20 cellular contexts compared by ENCODE assay signal in genomic region chr4:123830920-123831319, GRCh38.
DNase-seq lines count a peak whose midpoint lies in the region; ATAC-seq and TF ChIP-seq lines count a peak whose summit lies in the region.
"Had no signal": no experiment of that assay in that cellular context is flagged by ENCODE, and none has a peak within 500 bp of the region (broad histone marks: within the 10 kb centered on the region; RNA-seq: fewer than 3 reads in every experiment).

No MANE protein-coding gene starts in this region.

- POLR2A ChIA-PET in MCF 10A (lab: Yijun Ruan, JAX), result interaction anchor here (0.6 kb wide), 1 partner anchor 13 kb away, joined by 3 read pairs; no protein-coding TSS in a partner anchor

- H3K4me3 ChIP-seq in mammary epithelial cell (replicated peaks in 1 of 3; ENCODE audit: insufficient read depth in 1 of 3, low read depth in 2 of 3, low read length in 3 of 3) (no peak overlapping the region), fibroblast of lung (replicated peaks in 1 of 4; ENCODE audit: control extremely low read depth in 1 of 4, insufficient read depth in 1 of 4, low read depth in 3 of 4, low read length in 4 of 4) (no peak overlapping the region), subcutaneous abdominal adipose tissue (ENCODE audit: low read depth in 1 of 5, low read length in 5 of 5) (no peak overlapping the region), dorsolateral prefrontal cortex (no peak overlapping the region)
- H3K4me3 ChIP-seq: right lobe of liver had no signal

- peaks cover 47% of the 10 kb centered on the region for H3K4me1 Mint-ChIP-seq in MCF 10A (ENCODE audit: insufficient read depth, unreplicated experiment)
- peaks cover 48% of the 10 kb centered on the region for H3K4me1 Mint-ChIP-seq in neural crest cell
- no peaks in the 10 kb centered on the region for H3K4me1 Mint-ChIP-seq in natural killer cell treated with Interleukin-12 subunit alpha and Interleukin-12 subunit beta and Interleukin-15 and Interleukin-18, amount 100 ng/mL, for 72 hours (ENCODE audit: low read depth in 2 of 2)
- H3K4me1 Mint-ChIP-seq: naive thymus-derived CD4-positive, alpha-beta T cell had no signal

- H3K27ac Mint-ChIP-seq in MCF 10A (ENCODE audit: low read depth, unreplicated experiment) (peak overlapping the region; percentile 96), neural crest cell (ENCODE audit: unreplicated experiment) (peak overlapping the region; percentile 79)
- no peak overlapping the region for H3K27ac Mint-ChIP-seq in natural killer cell treated with Interleukin-12 subunit alpha and Interleukin-12 subunit beta and Interleukin-15 and Interleukin-18, amount 100 ng/mL, for 72 hours
- H3K27ac Mint-ChIP-seq: CD14-positive monocyte; naive thymus-derived CD4-positive, alpha-beta T cell; type B pancreatic cell had no signal

- H3K4me2 ChIP-seq in mammary epithelial cell (ENCODE audit: insufficient read depth, low read depth, low read length) (no peak overlapping the region), fibroblast of lung (ENCODE audit: extremely low read depth, insufficient read depth, low read length) (no peak overlapping the region)

- no peak overlapping the region for H2AFZ ChIP-seq in mammary epithelial cell (ENCODE audit: low read depth, low read length)
- no peak overlapping the region for H2AFZ ChIP-seq in fibroblast of lung (ENCODE audit: low read length)

- DNase-seq in MCF 10A (ENCODE audit: unreplicated experiment), result no peak
- no peak for DNase-seq in mammary epithelial cell
- no peak for DNase-seq in fibroblast of lung (ENCODE audit: low read depth in 2 of 2)
- peak; percentile 4 for DNase-seq in neural crest cell (ENCODE audit: low read depth, low spot score)
- no peak for DNase-seq in natural killer cell treated with Interleukin-12 subunit alpha and Interleukin-12 subunit beta and Interleukin-15 and Interleukin-18, amount 100 ng/mL, for 72 hours (ENCODE audit: low spot score)
- DNase-seq in dorsolateral prefrontal cortex, result no peak
- no peak for DNase-seq in HUDEP-2 (lab: John Stamatoyannopoulos, UW; ENCODE audit: unreplicated experiment in 76 of 76)
- DNase-seq: 8988T; activated gamma-delta T cell; anterior cingulate cortex; dermis blood vessel endothelial cell; DMS79; naive thymus-derived CD4-positive, alpha-beta T cell; NCI-H446 treated with DMSO at 0.1 percent for 48 hours; right lobe of liver; T-helper 9 cell had no signal

- no peak overlapping the region for H3K4me3 Mint-ChIP-seq in MCF 10A (ENCODE audit: unreplicated experiment)
- H3K4me3 Mint-ChIP-seq in neural crest cell, result peak overlapping the region; percentile 19
- no peak overlapping the region for H3K4me3 Mint-ChIP-seq in natural killer cell treated with Interleukin-12 subunit alpha and Interleukin-12 subunit beta and Interleukin-15 and Interleukin-18, amount 100 ng/mL, for 72 hours
- H3K4me3 Mint-ChIP-seq: CD14-positive monocyte; naive thymus-derived CD4-positive, alpha-beta T cell; type B pancreatic cell had no signal

- no peak for ATAC-seq in natural killer cell treated with Interleukin-12 subunit alpha and Interleukin-12 subunit beta and Interleukin-15 and Interleukin-18, amount 100 ng/mL, for 72 hours
- ATAC-seq: esophagus mucosa; naive thymus-derived CD4-positive, alpha-beta T cell; right lobe of liver had no signal

- H3K36me3 ChIP-seq in mammary epithelial cell (ENCODE audit: insufficient read depth, low read length) (no peaks in the 10 kb centered on the region), fibroblast of lung (ENCODE audit: control insufficient read depth, insufficient read depth, low read length) (no peaks in the 10 kb centered on the region), subcutaneous abdominal adipose tissue (ENCODE audit: control insufficient read depth in 5 of 5, insufficient read depth in 5 of 5, low read length in 5 of 5) (no peaks in the 10 kb centered on the region)
- H3K36me3 ChIP-seq: right lobe of liver had no signal

- no TSS peak for BruUV-seq in MCF 10A (replicated peaks; lab: Mats Ljungman, UMichigan)
- BruUV-seq in mammary epithelial cell (replicated peaks; lab: Mats Ljungman, UMichigan), result no TSS peak

- peaks cover 8% of the 10 kb centered on the region for H3K9me3 Mint-ChIP-seq in MCF 10A (ENCODE audit: unreplicated experiment)
- peaks cover 6% of the 10 kb centered on the region for H3K9me3 Mint-ChIP-seq in neural crest cell
- peaks cover 5% of the 10 kb centered on the region for H3K9me3 Mint-ChIP-seq in natural killer cell treated with Interleukin-12 subunit alpha and Interleukin-12 subunit beta and Interleukin-15 and Interleukin-18, amount 100 ng/mL, for 72 hours

- in situ Hi-C loops in mammary epithelial cell (cut with MboI; ENCODE audit: low sequenced_read_pairs in 2 of 2), result no loop called here

- H3K27me3 Mint-ChIP-seq in MCF 10A (ENCODE audit: insufficient read depth, unreplicated experiment) (no peaks in the 10 kb centered on the region), neural crest cell (ENCODE audit: low read depth) (no peaks in the 10 kb centered on the region)
- H3K27me3 Mint-ChIP-seq in natural killer cell treated with Interleukin-12 subunit alpha and Interleukin-12 subunit beta and Interleukin-15 and Interleukin-18, amount 100 ng/mL, for 72 hours, result peaks cover 2 to 5% of the 10 kb centered on the region in 2 donors

- H3K4me1 ChIP-seq in mammary epithelial cell (ENCODE audit: insufficient read depth, low read length), result peaks cover 41% of the 10 kb centered on the region
- peaks cover 18% of the 10 kb centered on the region for H3K4me1 ChIP-seq in fibroblast of lung (ENCODE audit: control insufficient read depth, extremely low read depth, insufficient read depth, low read length)
- peaks cover 0 to 5% (median 2%) of the 10 kb centered on the region in 5 donors for H3K4me1 ChIP-seq in subcutaneous abdominal adipose tissue (ENCODE audit: control insufficient read depth in 5 of 5, insufficient read depth in 5 of 5, low read length in 5 of 5)
- H3K4me1 ChIP-seq: right lobe of liver had no signal

- H4K20me1 ChIP-seq in mammary epithelial cell (ENCODE audit: insufficient read depth, low read length), result no peaks in the 10 kb centered on the region
- no peaks in the 10 kb centered on the region for H4K20me1 ChIP-seq in fibroblast of lung (ENCODE audit: control insufficient read depth, extremely low read depth, insufficient read depth, low read length)

- H3K27ac ChIP-seq in mammary epithelial cell (ENCODE audit: insufficient read depth, low read depth, low read length) (no peak overlapping the region), fibroblast of lung (ENCODE audit: insufficient read depth, low read length) (peak overlapping the region; percentile 95), subcutaneous abdominal adipose tissue (ENCODE audit: low read depth, low read length) (peak overlapping the region; percentile 61), dorsolateral prefrontal cortex (no peak overlapping the region)

- CTCF ChIA-PET in MCF 10A (lab: Yijun Ruan, JAX), result no interaction called here
- CTCF ChIA-PET in mammary epithelial cell (lab: Charles Lee; ENCODE audit: low non-redundant PET), result no interaction called here

- WGBS in mammary epithelial cell (ENCODE audit: low coverage, missing lambda C conversion rate), result 83% methylated on average over 6 of the region's 6 CpGs

- dilution Hi-C loops in mammary epithelial cell (cut with HindIII; ENCODE audit: low sequenced_read_pairs), result no loop called here

- H3K36me3 Mint-ChIP-seq in MCF 10A (ENCODE audit: insufficient read depth, unreplicated experiment) (peaks cover 4% of the 10 kb centered on the region), neural crest cell (ENCODE audit: low read depth) (peaks cover 7% of the 10 kb centered on the region)
- no peaks in the 10 kb centered on the region for H3K36me3 Mint-ChIP-seq in natural killer cell treated with Interleukin-12 subunit alpha and Interleukin-12 subunit beta and Interleukin-15 and Interleukin-18, amount 100 ng/mL, for 72 hours
- H3K36me3 Mint-ChIP-seq: CD14-positive monocyte; naive thymus-derived CD4-positive, alpha-beta T cell had no signal

- H3K9me3 ChIP-seq in mammary epithelial cell (replicated peaks; ENCODE audit: insufficient read depth, low read length), result peaks cover 3% of the 10 kb centered on the region
- H3K9me3 ChIP-seq in fibroblast of lung (ENCODE audit: control insufficient read depth, insufficient read depth, low read depth, low read length), result no peaks in the 10 kb centered on the region
- H3K9me3 ChIP-seq in subcutaneous abdominal adipose tissue (ENCODE audit: control insufficient read depth in 5 of 5, low read length in 5 of 5), result peaks cover 0 to 2% (median 0%) of the 10 kb centered on the region in 5 donors
- H3K9me3 ChIP-seq: right lobe of liver had no signal

- intact Hi-C loops in MCF 10A (cut with micrococcal nuclease) (loop anchor here (5.0 kb wide), 1 partner anchor 281 kb away; no protein-coding TSS in a partner anchor), mammary epithelial cell (cut with micrococcal nuclease) (loop anchor here (5.0 kb wide), 1 partner anchor 479 kb away; no protein-coding TSS in a partner anchor), dorsolateral prefrontal cortex (cut with DNase I) (no loop called here)

- no peaks in the 10 kb centered on the region for H3K27me3 ChIP-seq in mammary epithelial cell (ENCODE audit: insufficient read depth, low read length)
- no peaks in the 10 kb centered on the region for H3K27me3 ChIP-seq in fibroblast of lung (ENCODE audit: control insufficient read depth, insufficient read depth, low read length)
- H3K27me3 ChIP-seq in subcutaneous abdominal adipose tissue (ENCODE audit: control insufficient read depth in 5 of 5, insufficient read depth in 4 of 5, low read length in 5 of 5), result no peaks in the 10 kb centered on the region
- peaks cover 0 to 2% (median 0%) of the 10 kb centered on the region in 45 donors for H3K27me3 ChIP-seq in dorsolateral prefrontal cortex
- H3K27me3 ChIP-seq: right lobe of liver had no signal

- H3K79me2 ChIP-seq in mammary epithelial cell (ENCODE audit: insufficient read depth, low read length), result no peaks in the 10 kb centered on the region
- no peaks in the 10 kb centered on the region for H3K79me2 ChIP-seq in fibroblast of lung (ENCODE audit: control insufficient read depth, insufficient read depth, low read length)

- H3K9ac ChIP-seq in mammary epithelial cell (ENCODE audit: insufficient read depth, low read length) (no peak overlapping the region), fibroblast of lung (ENCODE audit: insufficient read depth, low read length) (no peak overlapping the region), subcutaneous abdominal adipose tissue (ENCODE audit: low read length in 5 of 5) (no peak overlapping the region)

- TF ChIP-seq CTCF in MCF 10A (IDR thresholded peaks at IDR 0.05; ENCODE audit: unreplicated experiment), result no peak
- no peak for TF ChIP-seq CTCF in mammary epithelial cell (conservative IDR thresholded peaks at IDR 0.05 in 1 of 2, IDR thresholded peaks at IDR 0.05 in 1 of 2; ENCODE audit: extremely low read depth in 1 of 2, insufficient read depth in 1 of 2, low read depth in 1 of 2, low read length in 2 of 2)
- TF ChIP-seq CTCF in fibroblast of lung (conservative IDR thresholded peaks at IDR 0.05 in 1 of 2, IDR thresholded peaks at IDR 0.05 in 1 of 2; ENCODE audit: low read depth in 1 of 2, low read length in 2 of 2), result no peak
- no peak for TF ChIP-seq CTCF in neural crest cell (conservative IDR thresholded peaks at IDR 0.05)
- no peak for TF ChIP-seq CTCF in dorsolateral prefrontal cortex (IDR thresholded peaks at IDR 0.05 in 54 of 56, conservative IDR thresholded peaks at IDR 0.05 in 2 of 56; ENCODE audit: low read depth in 1 of 56, partially characterized antibody in 56 of 56)

Comparison
In these comparisons a context has a peak if more than half of its experiments do, and no peak if none do; other contexts are left out.
1. H3K27ac Mint-ChIP-seq: peak in MCF 10A (single experiment) and neural crest cell (single experiment); none in natural killer cell treated with Interleukin-12 subunit alpha and Interleukin-12 subunit beta and Interleukin-15 and Interleukin-18, amount 100 ng/mL, for 72 hours (0 of 2).
2. H3K27ac ChIP-seq: peak in fibroblast of lung (single experiment) and subcutaneous abdominal adipose tissue (single experiment); none in mammary epithelial cell (single experiment) and dorsolateral prefrontal cortex (0 of 59).
3. intact Hi-C loops: an anchor here in MCF 10A (5.0 kb wide) and mammary epithelial cell (5.0 kb wide); none called in dorsolateral prefrontal cortex.